ENCODE assay signal across 17 cellular contexts in the genomic region with DNA sequence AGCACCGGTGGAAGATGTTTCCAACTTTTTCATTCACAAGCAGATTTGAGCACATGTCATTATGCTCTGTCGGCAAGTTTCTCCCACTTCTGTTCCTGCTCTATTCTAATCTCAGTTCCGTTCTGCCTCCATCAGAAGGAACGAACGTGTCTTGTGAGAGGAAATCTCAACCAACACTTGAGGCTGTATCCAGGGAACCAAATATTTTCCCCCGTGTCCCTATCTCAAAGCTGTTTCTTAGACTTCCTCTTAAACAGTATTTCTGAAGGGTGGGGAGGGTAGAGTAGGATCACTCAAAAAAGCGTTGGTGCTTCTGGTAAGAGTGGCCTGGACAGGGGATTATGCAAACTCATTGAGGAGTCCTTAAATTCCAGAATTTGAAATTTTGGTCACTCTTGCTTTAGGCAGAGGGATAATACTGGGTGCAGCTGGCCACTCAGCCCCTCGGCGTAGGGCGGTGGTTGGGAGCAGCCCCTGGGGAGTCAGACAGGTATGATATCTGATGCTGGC. TPM values are rescaled to one million over a fixed set of nuclear protein-coding genes. Genes with fewer than 3 reads are reported as not detected.
DNase-seq lines count a peak whose midpoint lies in the region; ATAC-seq and TF ChIP-seq lines count a peak whose summit lies in the region.
"Had no signal": no experiment of that assay in that cellular context is flagged by ENCODE, and none has a peak within 500 bp of the region (broad histone marks: within the 10 kb centered on the region; RNA-seq: fewer than 3 reads in every experiment).

No MANE protein-coding gene starts in this region.

- H3K4me3 Mint-ChIP-seq in osteocyte (ENCODE audit: unreplicated experiment), result no peak overlapping the region
- H3K4me3 Mint-ChIP-seq in activated CD8-positive, alpha-beta T cell treated with anti-CD3 and anti-CD28 coated beads, Interleukin-2, amount 10 ng/mL, durations not matched to agents 7 days and 5 days, result no peak overlapping the region
- H3K4me3 Mint-ChIP-seq: activated naive CD8-positive, alpha-beta T cell treated with anti-CD3 and anti-CD28 coated beads for 36 hours had no signal

- H3K4me3 ChIP-seq in right atrium auricular region, result no peak overlapping the region
- H3K4me3 ChIP-seq: psoas muscle had no signal

- intact Hi-C loops in Right ventricle myocardium inferior (cut with DNase I) (loop anchor here (5.0 kb wide), 1 partner anchor 36 kb away; no protein-coding TSS in a partner anchor), cardiac septum (cut with DNase I) (no loop called here)

- H3K9me3 ChIP-seq in right atrium auricular region, result no peaks in the 10 kb centered on the region
- H3K9me3 ChIP-seq: psoas muscle had no signal

- no peaks in the 10 kb centered on the region for H3K27me3 Mint-ChIP-seq in osteocyte (ENCODE audit: unreplicated experiment)
- peaks cover 3% of the 10 kb centered on the region for H3K27me3 Mint-ChIP-seq in activated CD8-positive, alpha-beta T cell treated with anti-CD3 and anti-CD28 coated beads, Interleukin-2, amount 10 ng/mL, durations not matched to agents 7 days and 5 days (ENCODE audit: low read depth)

- H3K36me3 Mint-ChIP-seq in osteocyte (ENCODE audit: unreplicated experiment), result no peaks in the 10 kb centered on the region
- no peaks in the 10 kb centered on the region for H3K36me3 Mint-ChIP-seq in activated CD8-positive, alpha-beta T cell treated with anti-CD3 and anti-CD28 coated beads, Interleukin-2, amount 10 ng/mL, durations not matched to agents 7 days and 5 days (ENCODE audit: low read depth)

- TF ChIP-seq CTCF in right atrium auricular region (IDR thresholded peaks at IDR 0.05) (no peak), osteocyte (IDR thresholded peaks at IDR 0.05) (no peak)

- H3K27ac Mint-ChIP-seq in osteocyte (ENCODE audit: unreplicated experiment), result peak overlapping the region; percentile 63
- H3K27ac Mint-ChIP-seq in activated CD8-positive, alpha-beta T cell treated with anti-CD3 and anti-CD28 coated beads, Interleukin-2, amount 10 ng/mL, durations not matched to agents 7 days and 5 days, result no peak overlapping the region
- H3K27ac Mint-ChIP-seq: activated naive CD8-positive, alpha-beta T cell treated with anti-CD3 and anti-CD28 coated beads for 36 hours had no signal

- peak overlapping the region; percentile 77 to 81 for H3K27ac ChIP-seq in right atrium auricular region
- H3K27ac ChIP-seq: psoas muscle had no signal

- CTCF ChIA-PET in activated CD8-positive, alpha-beta T cell treated with anti-CD3 and anti-CD28 coated beads, Interleukin-2, amount 10 ng/mL, durations not matched to agents 7 days and 5 days (lab: Charles Lee), result interaction anchor here (0.7 to 1.0 kb wide), 2 partner anchors 14 to 79 kb away, joined by 3 to 4 read pairs; no protein-coding TSS in a partner anchor

- DNase-seq in Right ventricle myocardium inferior (ENCODE audit: missing footprints) (no peak), cardiac septum (ENCODE audit: low spot score) (no peak), right atrium auricular region (ENCODE audit: low spot score) (no peak), osteocyte (ENCODE audit: extremely low spot score, unreplicated experiment) (no peak)
- no peak for DNase-seq in activated CD8-positive, alpha-beta T cell treated with anti-CD3 and anti-CD28 coated beads, Interleukin-2, amount 10 ng/mL, durations not matched to agents 7 days and 5 days
- no peak for DNase-seq in activated CD8-positive, alpha-beta memory T cell treated with anti-CD3 and anti-CD28 coated beads, Interleukin-2, amount 50 U/mL, for 48 hours
- DNase-seq: activated CD4-positive, CD25-positive, alpha-beta regulatory T cell treated with anti-CD3 and anti-CD28 coated beads, Interleukin-2, amount 50 U/mL, for 72 hours; activated naive CD8-positive, alpha-beta T cell treated with anti-CD3 and anti-CD28 coated beads for 36 hours; activated T-cell treated with anti-CD3 and anti-CD28 coated beads for 4 hours; GF-D8; NCI-H1105 treated with DMSO at 0.1 percent for 48 hours; NCI-H510A; psoas muscle; stimulated activated naive CD4-positive, alpha-beta T cell had no signal

- ATAC-seq in Right ventricle myocardium inferior (peak; percentile 82), HG02623 (IDR thresholded peaks at IDR 0.05; ENCODE audit: unreplicated experiment) (no peak), HG02678 (IDR thresholded peaks at IDR 0.05; ENCODE audit: unreplicated experiment) (no peak)
- ATAC-seq in activated CD8-positive, alpha-beta T cell treated with anti-CD3 and anti-CD28 coated beads, Interleukin-2, amount 10 ng/mL, durations not matched to agents 7 days and 5 days, result no peak
- ATAC-seq: esophagus mucosa had no signal

- H3K27me3 ChIP-seq in right atrium auricular region, result no peaks in the 10 kb centered on the region

- H3K9me3 Mint-ChIP-seq in osteocyte (ENCODE audit: unreplicated experiment), result no peaks in the 10 kb centered on the region
- H3K9me3 Mint-ChIP-seq in activated CD8-positive, alpha-beta T cell treated with anti-CD3 and anti-CD28 coated beads, Interleukin-2, amount 10 ng/mL, durations not matched to agents 7 days and 5 days (ENCODE audit: insufficient read depth), result no peaks in the 10 kb centered on the region
- H3K9me3 Mint-ChIP-seq: activated naive CD8-positive, alpha-beta T cell treated with anti-CD3 and anti-CD28 coated beads for 36 hours had no signal

- peaks cover 41% of the 10 kb centered on the region for H3K4me1 Mint-ChIP-seq in osteocyte (ENCODE audit: unreplicated experiment)
- H3K4me1 Mint-ChIP-seq in activated CD8-positive, alpha-beta T cell treated with anti-CD3 and anti-CD28 coated beads, Interleukin-2, amount 10 ng/mL, durations not matched to agents 7 days and 5 days (ENCODE audit: low read depth), result peaks cover 31% of the 10 kb centered on the region

- peaks cover 0 to 50% of the 10 kb centered on the region in 2 donors for H3K4me1 ChIP-seq in right atrium auricular region
- H3K4me1 ChIP-seq: psoas muscle had no signal

- H3K36me3 ChIP-seq in right atrium auricular region, result no peaks in the 10 kb centered on the region

- POLR2A ChIA-PET in activated CD8-positive, alpha-beta T cell treated with anti-CD3 and anti-CD28 coated beads, Interleukin-2, amount 10 ng/mL, durations not matched to agents 7 days and 5 days (lab: Charles Lee), result no interaction called here

RNA-seq across cellular contexts. Expression of a gene that starts 54.9 kb away (rescaled TPM):
- total RNA-seq in Right ventricle myocardium inferior (16.0 TPM), cardiac septum (10.8 TPM), right atrium auricular region (10 to 100 TPM; 30.6 to 37.8 TPM), osteocyte (0.52 and 1.3 TPM in 2 replicates)
- 1 to 10 TPM; 7.7 to 8.2 TPM for total RNA-seq in activated CD8-positive, alpha-beta T cell treated with anti-CD3 and anti-CD28 coated beads, Interleukin-2, amount 10 ng/mL, durations not matched to agents 7 days and 5 days
